9 cellular contexts compared by ENCODE assay signal in genomic region chr20:406200-407096, GRCh38. TPM values are rescaled to one million over a fixed set of nuclear protein-coding genes. Genes with fewer than 3 reads are reported as not detected.
DNase-seq lines count a peak whose midpoint lies in the region; ATAC-seq and TF ChIP-seq lines count a peak whose summit lies in the region.
"Had no signal": no experiment of that assay in that cellular context is flagged by ENCODE, and none has a peak within 500 bp of the region (broad histone marks: within the 10 kb centered on the region; RNA-seq: fewer than 3 reads in every experiment).

No MANE protein-coding gene starts in this region.

- BruUV-seq in A673 (replicated peaks; lab: Mats Ljungman, UMichigan): TSS peak; percentile 62

- no peaks in the 10 kb centered on the region for H3K9me3 ChIP-seq in A673 (ENCODE audit: low read depth, low read length, poor library complexity, severe bottlenecking)
- no peaks in the 10 kb centered on the region for H3K9me3 ChIP-seq in HEK293 (ENCODE audit: control insufficient read depth, insufficient read depth, low read depth, low read length)
- no peaks in the 10 kb centered on the region for H3K9me3 ChIP-seq in ascending aorta
- no peaks in the 10 kb centered on the region for H3K9me3 ChIP-seq in mucosa of stomach (ENCODE audit: control insufficient read depth, low read length)
- H3K9me3 ChIP-seq in upper lobe of right lung: no peaks in the 10 kb centered on the region
- H3K9me3 ChIP-seq: ovary had no signal

- ATAC-seq in GM21786 (IDR thresholded peaks at IDR 0.05; ENCODE audit: unreplicated experiment) (no peak), upper lobe of right lung (no peak)

- POLR2A ChIA-PET in A673 (lab: Charles Lee; ENCODE audit: low non-redundant PET) (no interaction called here), HEK293 (lab: Yijun Ruan, JAX) (interaction anchor here (1.1 to 1.5 kb wide), 5 partner anchors 8 to 108 kb away, joined by 3 to 14 read pairs (median 4); no protein-coding TSS in a partner anchor)

- intact Hi-C loops in A673 (cut with micrococcal nuclease; ENCODE audit: unreplicated experiment): loop anchor here (1.0 kb wide), 1 partner anchor 45 kb away; no protein-coding TSS in a partner anchor
- intact Hi-C loops in ascending aorta (cut with DNase I): loop anchor here (1.0 to 5.0 kb wide), 2 partner anchors 52 to 426 kb away; partner anchors contain the start of gene FAM110A
- intact Hi-C loops in upper lobe of right lung (cut with DNase I): no loop called here

- peak overlapping the region; percentile 16 for H3K9ac ChIP-seq in mucosa of stomach (ENCODE audit: low read length)

- H3K27me3 ChIP-seq in A673 (replicated peaks; ENCODE audit: insufficient read depth, low read depth, low read length, poor library complexity) (no peaks in the 10 kb centered on the region), ascending aorta (no peaks in the 10 kb centered on the region), mucosa of stomach (ENCODE audit: control insufficient read depth, insufficient read depth, low read length) (no peaks in the 10 kb centered on the region), upper lobe of right lung (no peaks in the 10 kb centered on the region)
- H3K27me3 ChIP-seq: ovary had no signal

- H3K4me1 ChIP-seq in A673 (ENCODE audit: insufficient read depth, low read length, poor library complexity, severe bottlenecking) (peaks cover 9% of the 10 kb centered on the region), HEK293 (ENCODE audit: control insufficient read depth, insufficient read depth, low read length) (peaks cover 6% of the 10 kb centered on the region), ascending aorta (peaks cover 0 to 13% of the 10 kb centered on the region in 2 donors), mucosa of stomach (ENCODE audit: control insufficient read depth, insufficient read depth, low read length) (peaks cover 24% of the 10 kb centered on the region), upper lobe of right lung (peaks cover 20% of the 10 kb centered on the region)

- H3K27ac ChIP-seq in A673 (ENCODE audit: low read depth, low read length, poor library complexity, severe bottlenecking) (no peak overlapping the region), HEK293 (ENCODE audit: extremely low read depth, low read depth, low read length) (peak overlapping the region; percentile 76; the same call in 1 of the 2 replicates), ascending aorta (peak overlapping the region; percentile 90 to 95), upper lobe of right lung (no peak overlapping the region)
- H3K27ac ChIP-seq: ovary had no signal

- DNase-seq in A673 (ENCODE audit: low spot score) (no peak), ascending aorta (ENCODE audit: low spot score in 2 of 2) (no peak), AG08395 (ENCODE audit: low spot score) (no peak), upper lobe of right lung (no peak), pons (ENCODE audit: low spot score) (no peak)
- DNase-seq: ovary had no signal

- H3K36me3 ChIP-seq in A673 (ENCODE audit: insufficient read depth, low read length, poor library complexity, severe bottlenecking): peaks cover 7% of the 10 kb centered on the region
- peaks cover 11 to 18% of the 10 kb centered on the region in 2 experiments for H3K36me3 ChIP-seq in HEK293 (ENCODE audit: control insufficient read depth in 2 of 2, insufficient read depth in 1 of 2, low read length in 2 of 2)
- H3K36me3 ChIP-seq in ascending aorta: peaks cover 0 to 8% of the 10 kb centered on the region in 2 donors
- H3K36me3 ChIP-seq in mucosa of stomach (ENCODE audit: control insufficient read depth, insufficient read depth, low read length): peaks cover 5% of the 10 kb centered on the region
- peaks cover 9% of the 10 kb centered on the region for H3K36me3 ChIP-seq in upper lobe of right lung
- H3K36me3 ChIP-seq: ovary had no signal

- H3K4me3 ChIP-seq in A673 (ENCODE audit: low read depth, low read length, poor library complexity, severe bottlenecking): peak overlapping the region; percentile 100
- H3K4me3 ChIP-seq in HEK293 (ENCODE audit: low read depth, low read length): no peak overlapping the region
- no peak overlapping the region for H3K4me3 ChIP-seq in ascending aorta
- H3K4me3 ChIP-seq in mucosa of stomach (ENCODE audit: low read length): no peak overlapping the region
- no peak overlapping the region for H3K4me3 ChIP-seq in upper lobe of right lung

- CTCF ChIA-PET in A673 (lab: Charles Lee) (no interaction called here), HEK293 (lab: Yijun Ruan, JAX) (interaction anchor here (0.6 to 1.2 kb wide), 4 partner anchors 50 to 112 kb away, joined by 3 to 8 read pairs (median 4); no protein-coding TSS in a partner anchor)

- TF ChIP-seq CTCF in A673 (conservative IDR thresholded peaks at IDR 0.05; ENCODE audit: low read depth, low read length) (no peak), HEK293 (tag by site-specific recombination; IDR thresholded peaks at IDR 0.05) (no peak), ascending aorta (IDR thresholded peaks at IDR 0.05) (no peak), upper lobe of right lung (IDR thresholded peaks at IDR 0.05) (no peak)

TF ChIP-seq in HEK293, 187 proteins besides CTCF, POLR2A, EP300 and RAD21:
- TF ChIP-seq ZNF571 (tag by site-specific recombination; IDR thresholded peaks at IDR 0.05) (no peak), ZNF174 (tag by site-specific recombination; IDR thresholded peaks at IDR 0.05) (no peak), ZNF398 (tag by site-specific recombination; IDR thresholded peaks at IDR 0.05) (no peak), ZBTB1 (tag by site-specific recombination; IDR thresholded peaks at IDR 0.05) (no peak), ZNF629 (tag by site-specific recombination; IDR thresholded peaks at IDR 0.05) (no peak), ZNF510 (tag by site-specific recombination; IDR thresholded peaks at IDR 0.05; ENCODE audit: insufficient replicate concordance) (no peak), ZNF426 (tag by site-specific recombination; IDR thresholded peaks at IDR 0.05) (no peak), ZNF366 (tag by site-specific recombination; conservative IDR thresholded peaks at IDR 0.05) (no peak), ZNF362 (tag by site-specific recombination; IDR thresholded peaks at IDR 0.05) (peak; percentile 55; the same call in 1 of the 2 replicates), ZNF610 (tag by site-specific recombination; IDR thresholded peaks at IDR 0.05; ENCODE audit: borderline replicate concordance) (no peak), ZNF664 (tag by site-specific recombination; IDR thresholded peaks at IDR 0.05) (peak; percentile 52; the same call in 1 of the 2 replicates), ZBTB20 (tag by site-specific recombination; IDR thresholded peaks at IDR 0.05) (no peak), FEZF1 (tag by site-specific recombination; IDR thresholded peaks at IDR 0.05) (peak; percentile 66), ZNF324 (tag by site-specific recombination; IDR thresholded peaks at IDR 0.05) (no peak), YY1 (tag by site-specific recombination; IDR thresholded peaks at IDR 0.05) (no peak), ZNF776 (tag by site-specific recombination; IDR thresholded peaks at IDR 0.05; ENCODE audit: borderline replicate concordance) (no peak), ZNF704 (tag by site-specific recombination; IDR thresholded peaks at IDR 0.05) (no peak), ZNF16 (tag by site-specific recombination; IDR thresholded peaks at IDR 0.05; ENCODE audit: low read depth) (no peak), KLF8 (tag by site-specific recombination; IDR thresholded peaks at IDR 0.05) (no peak)

RNA-seq across cellular contexts. Expression of gene RBCK1, which starts 1.7 kb away (rescaled TPM):
- total RNA-seq in A673 (2021) (71.9 and 72.0 TPM in 2 replicates), ascending aorta (123 TPM), upper lobe of right lung (101 TPM)

RNA-seq across cellular contexts. Expression of gene TRIB3, which starts 25.9 kb away (rescaled TPM):
- total RNA-seq in A673 (2021) (43.4 and 59.6 TPM in 2 replicates), ascending aorta (not detected), upper lobe of right lung (16.8 TPM)

RNA-seq across cellular contexts. Expression of gene TBC1D20, which starts 55.9 kb away (rescaled TPM):
- 31.8 and 34.3 TPM in 2 replicates for total RNA-seq in A673 (2021)
- total RNA-seq in ascending aorta: 32.5 TPM
- total RNA-seq in upper lobe of right lung: 38.4 TPM

RNA-seq across cellular contexts. Expression of gene NRSN2, which starts 59.5 kb away (rescaled TPM):
- total RNA-seq in A673 (2021) (43.4 and 55.4 TPM in 2 replicates), ascending aorta (24.5 TPM), upper lobe of right lung (19.9 TPM)

Comparison
In these comparisons a context has a peak if more than half of its experiments do, and no peak if none do; other contexts are left out.
1. H3K27ac ChIP-seq: peak in HEK293 (single experiment) and ascending aorta (2 of 2); none in A673 (single experiment) and upper lobe of right lung (single experiment).
2. RNA of gene TRIB3, which starts 25.9 kb away (total RNA-seq): 43.4 to 59.6 TPM in A673 and 16.8 TPM in upper lobe of right lung (single experiment); not detected in ascending aorta (single experiment); every median in the first group is over 10 times any median in the second.